In the genomic region with DNA sequence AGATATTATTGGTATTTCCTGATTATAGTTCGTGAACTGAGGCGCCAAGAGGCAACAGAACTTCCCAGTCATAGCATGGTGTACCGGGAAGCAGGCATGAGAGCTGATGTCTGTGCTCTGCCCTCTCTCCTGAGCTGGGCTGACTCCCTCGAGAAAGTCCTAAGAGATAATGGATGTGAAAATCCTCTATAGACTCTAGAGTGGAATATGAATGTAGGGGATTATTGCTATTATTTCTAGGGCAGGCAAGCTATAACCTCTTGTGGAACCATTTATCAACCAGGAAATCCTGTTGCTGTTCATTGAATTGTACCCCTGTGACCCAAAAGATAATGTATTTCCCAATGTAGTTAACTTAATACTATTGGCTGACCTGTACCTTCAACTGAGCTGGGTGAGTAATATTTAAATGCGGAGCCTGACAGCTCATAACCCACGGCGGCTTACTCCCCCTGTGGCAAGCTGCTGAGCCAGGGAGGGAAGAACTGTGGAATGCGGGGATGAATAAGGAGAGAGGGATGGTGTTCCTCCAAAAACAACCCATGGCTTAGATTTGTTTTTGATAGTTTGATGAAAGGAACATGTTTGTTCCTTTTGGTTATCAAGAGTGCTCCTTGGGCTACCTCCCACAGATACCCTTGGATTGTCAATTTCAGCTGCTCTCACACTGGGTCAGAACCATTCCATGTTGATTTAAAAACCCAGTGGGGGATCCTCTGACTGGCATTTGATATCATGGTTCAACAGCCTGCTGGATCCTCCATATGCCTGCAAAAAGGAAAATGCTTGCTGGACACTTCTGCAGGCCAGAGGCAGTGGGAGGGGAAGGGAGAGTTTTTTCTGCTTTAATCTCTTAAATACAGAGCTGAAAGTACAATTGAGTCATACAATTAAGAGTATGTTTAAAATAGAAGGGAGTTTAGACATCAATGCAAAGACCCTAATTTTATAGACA, we compare ENCODE assay signal across 14 cellular contexts.
DNase-seq lines count a peak whose midpoint lies in the region; ATAC-seq and TF ChIP-seq lines count a peak whose summit lies in the region.
"Had no signal": no experiment of that assay in that cellular context is flagged by ENCODE, and none has a peak within 500 bp of the region (broad histone marks: within the 10 kb centered on the region; RNA-seq: fewer than 3 reads in every experiment).

No MANE protein-coding gene starts in this region.

- peak; percentile 47 for ATAC-seq in lung (ENCODE audit: insufficient read depth, low FRiP score)
- no peak for ATAC-seq in GM21526 (IDR thresholded peaks at IDR 0.05; ENCODE audit: low FRiP score, unreplicated experiment)
- no peak for ATAC-seq in left ventricle myocardium superior
- ATAC-seq: activated CD8-positive, alpha-beta T cell treated with anti-CD3 and anti-CD28 coated beads, Interleukin-2, amount 10 ng/mL, durations not matched to agents 7 days and 5 days; activated naive CD8-positive, alpha-beta T cell treated with anti-CD3 and anti-CD28 coated beads, Interleukin-2, amount 50 U/mL, for 24 hours had no signal

- H3K4me3 Mint-ChIP-seq in endodermal cell = no peak overlapping the region
- H3K4me3 Mint-ChIP-seq in T-helper 2 cell treated with Interferon-gamma antibody and Interleukin-4, amounts not matched to agents 5 μg/mL and 100 μg/mL, for 36 hours = no peak overlapping the region
- H3K4me3 Mint-ChIP-seq: activated CD8-positive, alpha-beta T cell treated with anti-CD3 and anti-CD28 coated beads, Interleukin-2, amount 10 ng/mL, durations not matched to agents 7 days and 5 days; activated naive CD8-positive, alpha-beta T cell treated with anti-CD3 and anti-CD28 coated beads, Interleukin-2, amount 50 U/mL, for 24 hours had no signal

- no peaks in the 10 kb centered on the region for H3K36me3 ChIP-seq in endodermal cell (ENCODE audit: control insufficient read depth, insufficient read depth, low read length)
- H3K36me3 ChIP-seq in lung (ENCODE audit: control insufficient read depth in 2 of 2, insufficient read depth in 2 of 2, low read length in 2 of 2) = no peaks in the 10 kb centered on the region

- intact Hi-C loops in left ventricle myocardium superior (cut with micrococcal nuclease) = no loop called here

- TF ChIP-seq CTCF in AG10803 (conservative IDR thresholded peaks at IDR 0.05; ENCODE audit: low read length) = peak; percentile 33
- TF ChIP-seq CTCF in endodermal cell (conservative IDR thresholded peaks at IDR 0.05) = no peak
- TF ChIP-seq CTCF in lung (IDR thresholded peaks at IDR 0.05; ENCODE audit: control extremely low read depth, extremely low read depth) = no peak

- no peak overlapping the region for H3K9ac ChIP-seq in endodermal cell (ENCODE audit: extremely low read depth, low read length, poor library complexity, severe bottlenecking)

- H3K9me3 ChIP-seq in endodermal cell (ENCODE audit: control insufficient read depth, low read length) (no peaks in the 10 kb centered on the region), lung (ENCODE audit: control insufficient read depth in 2 of 2, insufficient read depth in 1 of 2, low read length in 1 of 2) (peaks cover 0 to 2% of the 10 kb centered on the region in 2 donors)

- H3K4me1 ChIP-seq in endodermal cell (ENCODE audit: control insufficient read depth, insufficient read depth, low read length) = no peaks in the 10 kb centered on the region
- H3K4me1 ChIP-seq in lung (ENCODE audit: control insufficient read depth in 2 of 2, insufficient read depth in 2 of 2, low read length in 2 of 2) = peaks cover 0 to 3% of the 10 kb centered on the region in 2 donors

- no peak overlapping the region for H3K27ac Mint-ChIP-seq in endodermal cell
- H3K27ac Mint-ChIP-seq in T-helper 2 cell treated with Interferon-gamma antibody and Interleukin-4, amounts not matched to agents 5 μg/mL and 100 μg/mL, for 36 hours = no peak overlapping the region
- H3K27ac Mint-ChIP-seq: activated CD8-positive, alpha-beta T cell treated with anti-CD3 and anti-CD28 coated beads, Interleukin-2, amount 10 ng/mL, durations not matched to agents 7 days and 5 days; activated naive CD8-positive, alpha-beta T cell treated with anti-CD3 and anti-CD28 coated beads, Interleukin-2, amount 50 U/mL, for 24 hours had no signal

- H3K4me3 ChIP-seq in AG10803 (ENCODE audit: low read length) (no peak overlapping the region), endodermal cell (ENCODE audit: low read length) (no peak overlapping the region), lung (no peak overlapping the region)
- H3K4me3 ChIP-seq: SK-N-MC had no signal

- no peaks in the 10 kb centered on the region for H3K9me3 Mint-ChIP-seq in endodermal cell
- no peaks in the 10 kb centered on the region for H3K9me3 Mint-ChIP-seq in T-helper 2 cell treated with Interferon-gamma antibody and Interleukin-4, amounts not matched to agents 5 μg/mL and 100 μg/mL, for 36 hours
- H3K9me3 Mint-ChIP-seq: activated naive CD8-positive, alpha-beta T cell treated with anti-CD3 and anti-CD28 coated beads, Interleukin-2, amount 50 U/mL, for 24 hours had no signal

- no peaks in the 10 kb centered on the region for H3K27me3 ChIP-seq in endodermal cell (ENCODE audit: control insufficient read depth, insufficient read depth, low read length, poor library complexity, severe bottlenecking)
- H3K27me3 ChIP-seq in lung (ENCODE audit: control insufficient read depth, insufficient read depth) = no peaks in the 10 kb centered on the region

- DNase-seq in AG10803 (ENCODE audit: low read depth) = peak; percentile 70
- DNase-seq in MV-4-11 (lab: John Stamatoyannopoulos, UW) = peak; percentile 21
- peak; percentile 62 for DNase-seq in endodermal cell
- no peak for DNase-seq in lung (ENCODE audit: low spot score)
- no peak for DNase-seq in hippocampal formation (lab: John Stamatoyannopoulos, UW)
- no peak for DNase-seq in left ventricle myocardium superior
- no peak for DNase-seq in T-helper 2 cell treated with Interferon-gamma antibody and Interleukin-4, amounts not matched to agents 5 μg/mL and 100 μg/mL, for 36 hours (ENCODE audit: low spot score)
- DNase-seq: activated CD8-positive, alpha-beta T cell treated with anti-CD3 and anti-CD28 coated beads, Interleukin-2, amount 10 ng/mL, durations not matched to agents 7 days and 5 days; activated naive CD8-positive, alpha-beta T cell treated with anti-CD3 and anti-CD28 coated beads, Interleukin-2, amount 50 U/mL, for 24 hours; Kasumi-1; NCI-H446; stimulated activated CD4-positive, alpha-beta T cell treated with anti-CD3 and anti-CD28 coated beads, Interleukin-15, amount 100 ng/mL, for 24 hours had no signal

- no peaks in the 10 kb centered on the region for H3K36me3 Mint-ChIP-seq in endodermal cell (ENCODE audit: low read depth)
- H3K36me3 Mint-ChIP-seq in T-helper 2 cell treated with Interferon-gamma antibody and Interleukin-4, amounts not matched to agents 5 μg/mL and 100 μg/mL, for 36 hours (ENCODE audit: low read depth) = no peaks in the 10 kb centered on the region

- H3K27ac ChIP-seq in endodermal cell (ENCODE audit: low read depth, low read length) (no peak overlapping the region), lung (ENCODE audit: low read depth in 1 of 2, low read length in 1 of 2) (no peak overlapping the region)
- H3K27ac ChIP-seq: SK-N-MC had no signal

- 74 to 76% methylated on average over 7 to 8 of the region's 8 CpGs for WGBS in endodermal cell (ENCODE audit: insufficient coverage in 1 of 2, insufficient read length in 1 of 2), 2 experiments
- WGBS in lung, 2 donors = 61 to 71% methylated on average over 8 of the region's 8 CpGs

- H3K4me1 Mint-ChIP-seq in endodermal cell = peaks cover 8% of the 10 kb centered on the region
- H3K4me1 Mint-ChIP-seq in T-helper 2 cell treated with Interferon-gamma antibody and Interleukin-4, amounts not matched to agents 5 μg/mL and 100 μg/mL, for 36 hours (ENCODE audit: low read depth) = no peaks in the 10 kb centered on the region
- H3K4me1 Mint-ChIP-seq: activated naive CD8-positive, alpha-beta T cell treated with anti-CD3 and anti-CD28 coated beads, Interleukin-2, amount 50 U/mL, for 24 hours had no signal

- H3K27me3 Mint-ChIP-seq in endodermal cell (ENCODE audit: insufficient read depth) = no peaks in the 10 kb centered on the region
- H3K27me3 Mint-ChIP-seq in T-helper 2 cell treated with Interferon-gamma antibody and Interleukin-4, amounts not matched to agents 5 μg/mL and 100 μg/mL, for 36 hours (ENCODE audit: low read depth) = no peaks in the 10 kb centered on the region
- H3K27me3 Mint-ChIP-seq: activated naive CD8-positive, alpha-beta T cell treated with anti-CD3 and anti-CD28 coated beads, Interleukin-2, amount 50 U/mL, for 24 hours had no signal

Comparison
In these comparisons a context has a peak if more than half of its experiments do, and no peak if none do; other contexts are left out.
1. DNase-seq: peak in AG10803 (single experiment), MV-4-11 (single experiment) and endodermal cell (single experiment); none in lung (single experiment), hippocampal formation (0 of 2), left ventricle myocardium superior (single experiment) and T-helper 2 cell treated with Interferon-gamma antibody and Interleukin-4, amounts not matched to agents 5 μg/mL and 100 μg/mL, for 36 hours (single experiment).